In genomic region chrX:81556880-81557279, GRCh38 we compare ENCODE assay signal across 27 cellular contexts.
"Had no signal": no experiment of that assay in that cellular context is flagged by ENCODE, and none has a peak within 500 bp of the region (broad histone marks: within the 10 kb centered on the region; RNA-seq: fewer than 3 reads in every experiment).

No MANE protein-coding gene starts in this region.

- H3K4me1 Mint-ChIP-seq: endodermal cell had no signal

- H3K9me3 Mint-ChIP-seq: dendritic cell treated with granulocyte-macrophage colony-stimulating factor and Interleukin-4, amounts not matched to agents 40 ng/mL and 50 ng/mL, for 4 days; effector memory CD8-positive, alpha-beta T cell had no signal

- H3K36me3 ChIP-seq: colonic mucosa, esophagus muscularis mucosa, esophagus squamous epithelium, gastrocnemius medialis, gastroesophageal sphincter, heart left ventricle, heart right ventricle had no signal

- H3K4me3 ChIP-seq: colonic mucosa, coronary artery, dorsolateral prefrontal cortex, esophagus muscularis mucosa, esophagus squamous epithelium, gastrocnemius medialis, gastroesophageal sphincter, heart left ventricle, heart right ventricle had no signal

- H3K27me3 ChIP-seq: colonic mucosa, esophagus muscularis mucosa, foreskin keratinocyte, gastrocnemius medialis, gastroesophageal sphincter, heart right ventricle had no signal

- FAIRE-seq: endometrium, endothelial cell of umbilical vein had no signal

- H3K9me3 ChIP-seq: colonic mucosa, esophagus muscularis mucosa, esophagus squamous epithelium, gastrocnemius medialis, gastroesophageal sphincter, heart right ventricle had no signal

- H3K4me1 ChIP-seq: colonic mucosa, esophagus muscularis mucosa, esophagus squamous epithelium, foreskin keratinocyte, gastrocnemius medialis, gastroesophageal sphincter, heart left ventricle, heart right ventricle had no signal

- DNase-seq: colonic mucosa; cortex of kidney; dermis blood vessel endothelial cell; dorsolateral prefrontal cortex; effector CD4-positive, alpha-beta T cell; effector CD8-positive, alpha-beta T cell; effector memory CD4-positive, alpha-beta T cell; effector memory CD8-positive, alpha-beta T cell; endodermal cell; erythroblast; esophagus squamous epithelium; foreskin fibroblast; foreskin keratinocyte; foreskin melanocyte; gastrocnemius medialis; glutamatergic neuron; head of caudate nucleus; heart left ventricle; heart right ventricle had no signal

- ATAC-seq: effector memory CD8-positive, alpha-beta T cell; esophagus mucosa; foreskin keratinocyte; gastrocnemius medialis; gastroesophageal sphincter; heart left ventricle; heart right ventricle had no signal

- H3K27ac Mint-ChIP-seq: dendritic cell treated with granulocyte-macrophage colony-stimulating factor and Interleukin-4, amounts not matched to agents 40 ng/mL and 50 ng/mL, for 4 days; effector memory CD8-positive, alpha-beta T cell; endodermal cell had no signal

- H3K27me3 Mint-ChIP-seq: dendritic cell treated with granulocyte-macrophage colony-stimulating factor and Interleukin-4, amounts not matched to agents 40 ng/mL and 50 ng/mL, for 4 days; effector memory CD8-positive, alpha-beta T cell had no signal

- H3K27ac ChIP-seq: colonic mucosa, coronary artery, dorsolateral prefrontal cortex, epithelial cell of prostate, esophagus muscularis mucosa, esophagus squamous epithelium, foreskin keratinocyte, gastrocnemius medialis, gastroesophageal sphincter, heart left ventricle, heart right ventricle had no signal

- H3K4me3 Mint-ChIP-seq: dendritic cell treated with granulocyte-macrophage colony-stimulating factor and Interleukin-4, amounts not matched to agents 40 ng/mL and 50 ng/mL, for 4 days; effector memory CD8-positive, alpha-beta T cell; endodermal cell had no signal
